ENCODE assay signal across 8 cellular contexts in the genomic region with DNA sequence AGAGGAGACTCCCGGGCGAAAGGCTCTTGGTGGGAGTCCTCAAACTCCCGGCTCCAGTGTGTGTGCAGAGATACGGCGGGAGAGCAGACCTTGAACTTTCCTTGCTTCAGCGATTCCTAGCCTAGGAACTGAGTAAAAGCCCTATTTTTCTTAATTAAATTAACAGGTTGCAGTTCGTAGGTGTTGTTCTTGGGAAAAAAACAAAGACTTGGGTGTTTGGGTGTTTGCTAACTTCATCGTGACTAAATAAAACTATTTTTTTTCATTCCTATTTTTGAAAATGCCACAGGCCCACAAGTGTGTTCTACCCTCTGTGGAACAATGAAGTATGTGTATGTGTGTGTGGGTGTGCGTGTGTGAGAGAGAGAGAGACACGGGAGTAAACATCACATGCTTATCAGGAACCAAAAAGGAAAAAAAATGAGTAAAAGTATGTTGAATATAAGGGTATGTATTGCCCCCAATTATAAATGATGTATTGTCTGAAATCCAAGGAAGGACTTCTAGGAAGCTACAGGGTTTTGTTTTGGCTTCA. TPM values are rescaled to one million over a fixed set of nuclear protein-coding genes. Genes with fewer than 3 reads are reported as not detected.
A peak's percentile ranks its signal among the peaks of the same experiment; 100 is the strongest.
DNase-seq lines count a peak whose midpoint lies in the region; ATAC-seq and TF ChIP-seq lines count a peak whose summit lies in the region.

No MANE protein-coding gene starts in this region.

- intact Hi-C loops in activated CD4-positive, alpha-beta T cell treated with anti-CD3 and anti-CD28 coated beads, Interleukin-2, amount 10 ng/mL, durations not matched to agents 24 days and 14 days (cut with micrococcal nuclease), result loop anchor here (1.0 kb wide), 1 partner anchor 30 kb away; a partner anchor contains a TSS

- H3K4me3 ChIP-seq in endocrine pancreas (ENCODE audit: control insufficient read depth, insufficient read depth, low read length), result peak overlapping the region; percentile 86
- H3K4me3 ChIP-seq in mucosa of stomach (ENCODE audit: low read length), result peak overlapping the region; percentile 62

- in situ Hi-C loops in GM13976 (cut with MboI; ENCODE audit: low sequenced_read_pairs, unreplicated experiment), result no loop called here

- H3K9ac ChIP-seq in endocrine pancreas (ENCODE audit: control insufficient read depth, insufficient read depth, low read length) (peak overlapping the region; percentile 83), mucosa of stomach (ENCODE audit: low read length) (peak overlapping the region; percentile 90)

- no peak for DNase-seq in activated CD4-positive, alpha-beta T cell treated with anti-CD3 and anti-CD28 coated beads, Interleukin-2, amount 10 ng/mL, durations not matched to agents 24 days and 14 days
- DNase-seq in activated CD4-positive, alpha-beta T cell treated with anti-CD3 and anti-CD28 coated beads, Interleukin-2, amount 50 U/mL, for 1 hour, result no peak
- peak; percentile 30 for DNase-seq in RPMI7951 (ENCODE audit: low read depth)
- no peak for DNase-seq in GM19238 (ENCODE audit: insufficient read length, low spot score)
- no peak for DNase-seq in GM13976 (ENCODE audit: low spot score)

- no peaks in the 10 kb centered on the region for H3K36me3 Mint-ChIP-seq in activated CD4-positive, alpha-beta T cell treated with anti-CD3 and anti-CD28 coated beads, Interleukin-2, amount 10 ng/mL, durations not matched to agents 24 days and 14 days (ENCODE audit: low read depth)

- peaks cover 17% of the 10 kb centered on the region for H3K4me1 Mint-ChIP-seq in activated CD4-positive, alpha-beta T cell treated with anti-CD3 and anti-CD28 coated beads, Interleukin-2, amount 10 ng/mL, durations not matched to agents 24 days and 14 days

- peak overlapping the region; percentile 35 for H3K27ac Mint-ChIP-seq in activated CD4-positive, alpha-beta T cell treated with anti-CD3 and anti-CD28 coated beads, Interleukin-2, amount 10 ng/mL, durations not matched to agents 24 days and 14 days

- H3K36me3 ChIP-seq in endocrine pancreas (ENCODE audit: control insufficient read depth, insufficient read depth, low read length) (no peaks in the 10 kb centered on the region), mucosa of stomach (ENCODE audit: control insufficient read depth, insufficient read depth, low read length) (no peaks in the 10 kb centered on the region)

- H3K4me1 ChIP-seq in endocrine pancreas (ENCODE audit: control insufficient read depth, insufficient read depth, low read length) (peaks cover 7% of the 10 kb centered on the region), mucosa of stomach (ENCODE audit: control insufficient read depth, insufficient read depth, low read length) (peaks cover 15% of the 10 kb centered on the region)

- H3K27me3 Mint-ChIP-seq in activated CD4-positive, alpha-beta T cell treated with anti-CD3 and anti-CD28 coated beads, Interleukin-2, amount 10 ng/mL, durations not matched to agents 24 days and 14 days, result peaks cover 33% of the 10 kb centered on the region

- H3K4me3 Mint-ChIP-seq in activated CD4-positive, alpha-beta T cell treated with anti-CD3 and anti-CD28 coated beads, Interleukin-2, amount 10 ng/mL, durations not matched to agents 24 days and 14 days, result peak overlapping the region; percentile 72

- no peak for TF ChIP-seq CTCF in GM13976 (IDR thresholded peaks at IDR 0.05; ENCODE audit: borderline replicate concordance, control extremely low read depth, extremely low read depth, insufficient read depth, missing control alignments)

- ATAC-seq in HG02852 (IDR thresholded peaks at IDR 0.05; ENCODE audit: unreplicated experiment), result peak; percentile 35

- no peaks in the 10 kb centered on the region for H3K9me3 Mint-ChIP-seq in activated CD4-positive, alpha-beta T cell treated with anti-CD3 and anti-CD28 coated beads, Interleukin-2, amount 10 ng/mL, durations not matched to agents 24 days and 14 days

- H3K27me3 ChIP-seq in endocrine pancreas (ENCODE audit: control insufficient read depth, insufficient read depth, low read length), result no peaks in the 10 kb centered on the region
- no peaks in the 10 kb centered on the region for H3K27me3 ChIP-seq in mucosa of stomach (ENCODE audit: control insufficient read depth, insufficient read depth, low read length)

- H3K9me3 ChIP-seq in endocrine pancreas (ENCODE audit: control insufficient read depth, low read length) (no peaks in the 10 kb centered on the region), mucosa of stomach (ENCODE audit: control insufficient read depth, low read length) (no peaks in the 10 kb centered on the region)

RNA-seq across cellular contexts. Expression of a gene that starts 0.6 kb away (rescaled TPM):
- total RNA-seq in activated CD4-positive, alpha-beta T cell treated with anti-CD3 and anti-CD28 coated beads, Interleukin-2, amount 10 ng/mL, durations not matched to agents 24 days and 14 days, result 0.82 and 1.1 TPM in 2 replicates
- total RNA-seq in RPMI7951 (2014; rRNA removed; shearing (Covaris generic)), result 14.3 and 14.9 TPM in 2 replicates

RNA-seq across cellular contexts. Expression of a gene that starts 30.4 kb away (rescaled TPM):
- 27.0 and 28.3 TPM in 2 replicates for total RNA-seq in activated CD4-positive, alpha-beta T cell treated with anti-CD3 and anti-CD28 coated beads, Interleukin-2, amount 10 ng/mL, durations not matched to agents 24 days and 14 days
- 188 and 222 TPM in 2 replicates for total RNA-seq in RPMI7951 (2014; rRNA removed; shearing (Covaris generic))
